Comparison of ENCODE assay signal across 14 cellular contexts in the genomic region with DNA sequence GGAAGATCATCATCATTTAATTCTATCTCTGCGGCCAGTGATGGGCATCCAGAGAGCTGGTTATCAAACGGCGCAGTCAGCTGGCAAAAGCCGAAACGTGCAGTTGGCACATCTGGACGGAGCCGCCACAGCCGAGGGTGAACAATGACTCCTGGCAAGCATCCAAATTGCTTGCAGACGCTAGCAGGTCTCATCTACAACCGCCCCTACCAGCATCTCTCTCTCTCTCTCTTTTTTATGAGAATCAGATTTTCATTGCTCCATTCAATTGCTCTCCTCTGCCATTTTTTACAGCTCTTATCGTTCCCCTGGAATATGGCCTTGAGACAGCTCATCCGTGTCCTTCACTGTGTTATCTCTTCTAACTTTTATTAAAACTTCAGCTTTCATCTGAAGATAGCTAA.
DNase-seq lines count a peak whose midpoint lies in the region; ATAC-seq and TF ChIP-seq lines count a peak whose summit lies in the region.
"Had no signal": no experiment of that assay in that cellular context is flagged by ENCODE, and none has a peak within 500 bp of the region (broad histone marks: within the 10 kb centered on the region; RNA-seq: fewer than 3 reads in every experiment).

No MANE protein-coding gene starts in this region.

- H3K4me1 ChIP-seq in HEK293 (ENCODE audit: control insufficient read depth, insufficient read depth, low read length) (peaks cover 43% of the 10 kb centered on the region), MM.1S (ENCODE audit: low read length) (no peaks in the 10 kb centered on the region)

- CTCF ChIA-PET in HEK293 (lab: Yijun Ruan, JAX) = interaction anchor here (0.6 to 2.2 kb wide), 7 partner anchors 9 to 157 kb away, joined by 3 to 10 read pairs (median 3); no protein-coding TSS in a partner anchor

- no peaks in the 10 kb centered on the region for H3K9me2 ChIP-seq in MM.1S (replicated peaks; ENCODE audit: insufficient read depth, low read length)

- H3K4me2 ChIP-seq in MM.1S (ENCODE audit: low read depth, low read length) = no peak overlapping the region
- H3K4me2 ChIP-seq: KMS-11 had no signal

- H3K36me3 Mint-ChIP-seq in brain = peaks cover 11% of the 10 kb centered on the region
- H3K36me3 Mint-ChIP-seq in chondrocyte (ENCODE audit: low read depth) = peaks cover 14% of the 10 kb centered on the region
- H3K36me3 Mint-ChIP-seq in stimulated activated effector memory CD8-positive, alpha-beta T cell treated with anti-CD3 and anti-CD28 coated beads, Interleukin-12 subunit alpha, Interleukin-12 subunit beta, amount 100 ng/mL, for 72 hours = peaks cover 35% of the 10 kb centered on the region

- peak overlapping the region in 3 of 5 experiments; percentile 9 to 18 (median 15) for H3K27ac Mint-ChIP-seq in brain
- no peak overlapping the region for H3K27ac Mint-ChIP-seq in chondrocyte (ENCODE audit: unreplicated experiment)
- no peak overlapping the region for H3K27ac Mint-ChIP-seq in stimulated activated effector memory CD8-positive, alpha-beta T cell treated with anti-CD3 and anti-CD28 coated beads, Interleukin-12 subunit alpha, Interleukin-12 subunit beta, amount 100 ng/mL, for 72 hours
- H3K27ac Mint-ChIP-seq: T-cell had no signal

- no peaks in the 10 kb centered on the region for H4K20me1 ChIP-seq in MM.1S (ENCODE audit: insufficient read depth, low read length)

- H3K27ac ChIP-seq in HEK293 (ENCODE audit: extremely low read depth, low read depth, low read length) = no peak overlapping the region
- no peak overlapping the region for H3K27ac ChIP-seq in MM.1S (ENCODE audit: low read length)
- H3K27ac ChIP-seq: esophagus muscularis mucosa, KMS-11 had no signal

- POLR2A ChIA-PET in HEK293 (lab: Yijun Ruan, JAX) = no interaction called here

- no peaks in the 10 kb centered on the region for H3K27me3 ChIP-seq in MM.1S (replicated peaks; ENCODE audit: insufficient read depth, low read length)
- H3K27me3 ChIP-seq: esophagus muscularis mucosa had no signal

- H3K27me3 Mint-ChIP-seq in brain = no peaks in the 10 kb centered on the region
- no peaks in the 10 kb centered on the region for H3K27me3 Mint-ChIP-seq in chondrocyte (ENCODE audit: low read depth)
- H3K27me3 Mint-ChIP-seq: T-cell had no signal

- H2AFZ ChIP-seq in MM.1S (ENCODE audit: low read length) = no peak overlapping the region

- H3K9ac ChIP-seq in MM.1S (ENCODE audit: low read length) = no peak overlapping the region
- H3K9ac ChIP-seq: KMS-11 had no signal

- H3K9me3 Mint-ChIP-seq in brain = no peaks in the 10 kb centered on the region
- H3K9me3 Mint-ChIP-seq in chondrocyte (ENCODE audit: low read depth) = no peaks in the 10 kb centered on the region
- H3K9me3 Mint-ChIP-seq in stimulated activated effector memory CD8-positive, alpha-beta T cell treated with anti-CD3 and anti-CD28 coated beads, Interleukin-12 subunit alpha, Interleukin-12 subunit beta, amount 100 ng/mL, for 72 hours = no peaks in the 10 kb centered on the region
- H3K9me3 Mint-ChIP-seq: T-cell had no signal

- H3K9me3 ChIP-seq in HEK293 (ENCODE audit: control insufficient read depth, insufficient read depth, low read depth, low read length) (no peaks in the 10 kb centered on the region), MM.1S (replicated peaks; ENCODE audit: insufficient read depth, low read length) (no peaks in the 10 kb centered on the region)
- H3K9me3 ChIP-seq: esophagus muscularis mucosa had no signal

- H3K4me1 Mint-ChIP-seq in brain (peaks cover 77% of the 10 kb centered on the region), chondrocyte (ENCODE audit: low read depth) (peaks cover 46% of the 10 kb centered on the region)
- peaks cover 4% of the 10 kb centered on the region for H3K4me1 Mint-ChIP-seq in stimulated activated effector memory CD8-positive, alpha-beta T cell treated with anti-CD3 and anti-CD28 coated beads, Interleukin-12 subunit alpha, Interleukin-12 subunit beta, amount 100 ng/mL, for 72 hours

- TF ChIP-seq CTCF in HEK293 (tag by site-specific recombination; IDR thresholded peaks at IDR 0.05) (no peak), brain (conservative IDR thresholded peaks at IDR 0.05) (no peak), chondrocyte (IDR thresholded peaks at IDR 0.05) (no peak), MM.1S (IDR thresholded peaks at IDR 0.05; ENCODE audit: low read length) (no peak)

- H3K4me3 Mint-ChIP-seq in brain = no peak overlapping the region
- no peak overlapping the region for H3K4me3 Mint-ChIP-seq in chondrocyte (ENCODE audit: unreplicated experiment)
- H3K4me3 Mint-ChIP-seq in stimulated activated effector memory CD8-positive, alpha-beta T cell treated with anti-CD3 and anti-CD28 coated beads, Interleukin-12 subunit alpha, Interleukin-12 subunit beta, amount 100 ng/mL, for 72 hours = no peak overlapping the region
- H3K4me3 Mint-ChIP-seq: T-cell had no signal

- H3K4me3 ChIP-seq in HEK293 (ENCODE audit: low read depth, low read length) (no peak overlapping the region), MM.1S (ENCODE audit: low read length) (no peak overlapping the region)
- H3K4me3 ChIP-seq: esophagus muscularis mucosa had no signal

- ATAC-seq in HG02610 (IDR thresholded peaks at IDR 0.05; ENCODE audit: unreplicated experiment) = no peak
- no peak for ATAC-seq in stimulated activated effector memory CD8-positive, alpha-beta T cell treated with anti-CD3 and anti-CD28 coated beads, Interleukin-12 subunit alpha, Interleukin-12 subunit beta, amount 100 ng/mL, for 72 hours
- ATAC-seq: T-cell had no signal

- H3F3A ChIP-seq in MM.1S (ENCODE audit: insufficient read depth, low read length) = no peaks in the 10 kb centered on the region

- H3K36me3 ChIP-seq in HEK293 (ENCODE audit: control insufficient read depth in 2 of 2, insufficient read depth in 1 of 2, low read length in 2 of 2) (no peaks in the 10 kb centered on the region), MM.1S (replicated peaks; ENCODE audit: insufficient read depth, low read length) (no peaks in the 10 kb centered on the region)

- H3K79me2 ChIP-seq in MM.1S (ENCODE audit: low read length) = no peaks in the 10 kb centered on the region

- DNase-seq in A172 (ENCODE audit: low spot score) (peak; percentile 78), NCI-H2227 treated with DMSO at 0.1 percent for 48 hours (lab: John Stamatoyannopoulos, UW) (peak; percentile 68), chondrocyte (ENCODE audit: low spot score) (no peak), MM.1S (no peak)
- no peak for DNase-seq in stimulated activated effector memory CD8-positive, alpha-beta T cell treated with anti-CD3 and anti-CD28 coated beads, Interleukin-12 subunit alpha, Interleukin-12 subunit beta, amount 100 ng/mL, for 72 hours (ENCODE audit: low spot score in 2 of 2)
- DNase-seq: activated CD4-positive, alpha-beta T cell treated with anti-CD3 and anti-CD28 coated beads for 1 hour; AML-193; cortex of kidney; T-cell had no signal

TF ChIP-seq in HEK293, 187 proteins besides CTCF, POLR2A, EP300 and RAD21 (continues in another document):
- TF ChIP-seq KLF8 (tag by site-specific recombination; IDR thresholded peaks at IDR 0.05) (no peak; the same call in 1 of the 2 replicates), ZBTB8A (tag by site-specific recombination; IDR thresholded peaks at IDR 0.05) (0 out of 2 replicates have a peak, but pooled peaks have one; percentile 13), ZNF707 (tag by site-specific recombination; IDR thresholded peaks at IDR 0.05) (no peak), ZNF48 (tag by site-specific recombination; IDR thresholded peaks at IDR 0.05) (no peak)
- TF ChIP-seq, protein P1, sequence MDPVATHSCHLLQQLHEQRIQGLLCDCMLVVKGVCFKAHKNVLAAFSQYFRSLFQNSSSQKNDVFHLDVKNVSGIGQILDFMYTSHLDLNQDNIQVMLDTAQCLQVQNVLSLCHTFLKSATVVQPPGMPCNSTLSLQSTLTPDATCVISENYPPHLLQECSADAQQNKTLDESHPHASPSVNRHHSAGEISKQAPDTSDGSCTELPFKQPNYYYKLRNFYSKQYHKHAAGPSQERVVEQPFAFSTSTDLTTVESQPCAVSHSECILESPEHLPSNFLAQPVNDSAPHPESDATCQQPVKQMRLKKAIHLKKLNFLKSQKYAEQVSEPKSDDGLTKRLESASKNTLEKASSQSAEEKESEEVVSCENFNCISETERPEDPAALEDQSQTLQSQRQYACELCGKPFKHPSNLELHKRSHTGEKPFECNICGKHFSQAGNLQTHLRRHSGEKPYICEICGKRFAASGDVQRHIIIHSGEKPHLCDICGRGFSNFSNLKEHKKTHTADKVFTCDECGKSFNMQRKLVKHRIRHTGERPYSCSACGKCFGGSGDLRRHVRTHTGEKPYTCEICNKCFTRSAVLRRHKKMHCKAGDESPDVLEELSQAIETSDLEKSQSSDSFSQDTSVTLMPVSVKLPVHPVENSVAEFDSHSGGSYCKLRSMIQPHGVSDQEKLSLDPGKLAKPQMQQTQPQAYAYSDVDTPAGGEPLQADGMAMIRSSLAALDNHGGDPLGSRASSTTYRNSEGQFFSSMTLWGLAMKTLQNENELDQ (tag by site-specific recombination; IDR thresholded peaks at IDR 0.05; ENCODE audit: low read depth) = no peak

Comparison
In these comparisons a context has a peak if more than half of its experiments do, and no peak if none do; other contexts are left out.
1. DNase-seq: peak in A172 (single experiment) and NCI-H2227 treated with DMSO at 0.1 percent for 48 hours (single experiment); none in chondrocyte (single experiment), stimulated activated effector memory CD8-positive, alpha-beta T cell treated with anti-CD3 and anti-CD28 coated beads, Interleukin-12 subunit alpha, Interleukin-12 subunit beta, amount 100 ng/mL, for 72 hours (0 of 2) and MM.1S (single experiment).
2. H3K27ac Mint-ChIP-seq: peak in brain (3 of 5); none in chondrocyte (single experiment) and stimulated activated effector memory CD8-positive, alpha-beta T cell treated with anti-CD3 and anti-CD28 coated beads, Interleukin-12 subunit alpha, Interleukin-12 subunit beta, amount 100 ng/mL, for 72 hours (single experiment).